2 cellular contexts compared by ENCODE assay signal in genomic region chr13:77988355-77988754, GRCh38.
TF ChIP-seq lines count a peak whose summit lies in the region.

No MANE protein-coding gene starts in this region.

TF ChIP-seq in HEK293, 187 proteins besides CTCF, POLR2A, EP300 and RAD21:
- TF ChIP-seq ZNF157 (tag by site-specific recombination; IDR thresholded peaks at IDR 0.05) (peak; percentile 78), ZNF302 (tag by site-specific recombination; IDR thresholded peaks at IDR 0.05; ENCODE audit: low read depth) (no peak), ZNF19 (tag by site-specific recombination; IDR thresholded peaks at IDR 0.05; ENCODE audit: low read depth) (no peak)

TF ChIP-seq in H1, 55 proteins besides CTCF, POLR2A, EP300 and RAD21:
- no peak for TF ChIP-seq CBX5 (IDR thresholded peaks at IDR 0.05; ENCODE audit: low read depth, low read length)
- TF ChIP-seq SIN3A (conservative IDR thresholded peaks at IDR 0.05 in 1 of 2, IDR thresholded peaks at IDR 0.05 in 1 of 2; ENCODE audit: low read depth in 1 of 2, low read length in 2 of 2): no peak
- no peak for TF ChIP-seq NANOG (IDR thresholded peaks at IDR 0.05; ENCODE audit: insufficient read depth, low read depth, low read length, poor library complexity, severe bottlenecking)
- no peak for TF ChIP-seq MAX (IDR thresholded peaks at IDR 0.05)
TF ChIP-seq in H1: peak in this region for 0.
